ENCODE assay signal across 1 cellular context in the genomic region with DNA sequence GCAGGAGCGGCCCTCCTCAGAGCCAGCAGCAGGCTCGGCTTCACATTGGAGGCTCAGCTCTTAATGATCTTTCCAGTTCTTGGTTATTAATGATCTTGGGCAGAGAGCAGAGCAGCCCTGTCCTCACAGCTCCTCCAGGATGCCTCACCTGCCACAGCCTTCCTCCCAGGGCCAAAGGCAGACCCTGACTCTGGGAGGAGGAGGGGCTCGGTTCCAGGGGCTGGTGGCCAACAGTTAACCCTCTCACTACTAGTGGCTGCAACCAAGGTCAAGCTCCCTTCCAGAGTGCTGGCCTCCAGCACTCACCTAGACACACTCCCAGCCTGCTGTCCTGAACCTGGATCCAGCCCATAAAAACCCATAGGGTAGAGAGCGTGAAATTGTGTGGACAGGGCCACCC.
TF ChIP-seq lines count a peak whose summit lies in the region.

No MANE protein-coding gene starts in this region.

TF ChIP-seq in WTC11, 78 proteins besides CTCF, POLR2A, EP300 and RAD21 (continued from another document):
- TF ChIP-seq, protein P1, sequence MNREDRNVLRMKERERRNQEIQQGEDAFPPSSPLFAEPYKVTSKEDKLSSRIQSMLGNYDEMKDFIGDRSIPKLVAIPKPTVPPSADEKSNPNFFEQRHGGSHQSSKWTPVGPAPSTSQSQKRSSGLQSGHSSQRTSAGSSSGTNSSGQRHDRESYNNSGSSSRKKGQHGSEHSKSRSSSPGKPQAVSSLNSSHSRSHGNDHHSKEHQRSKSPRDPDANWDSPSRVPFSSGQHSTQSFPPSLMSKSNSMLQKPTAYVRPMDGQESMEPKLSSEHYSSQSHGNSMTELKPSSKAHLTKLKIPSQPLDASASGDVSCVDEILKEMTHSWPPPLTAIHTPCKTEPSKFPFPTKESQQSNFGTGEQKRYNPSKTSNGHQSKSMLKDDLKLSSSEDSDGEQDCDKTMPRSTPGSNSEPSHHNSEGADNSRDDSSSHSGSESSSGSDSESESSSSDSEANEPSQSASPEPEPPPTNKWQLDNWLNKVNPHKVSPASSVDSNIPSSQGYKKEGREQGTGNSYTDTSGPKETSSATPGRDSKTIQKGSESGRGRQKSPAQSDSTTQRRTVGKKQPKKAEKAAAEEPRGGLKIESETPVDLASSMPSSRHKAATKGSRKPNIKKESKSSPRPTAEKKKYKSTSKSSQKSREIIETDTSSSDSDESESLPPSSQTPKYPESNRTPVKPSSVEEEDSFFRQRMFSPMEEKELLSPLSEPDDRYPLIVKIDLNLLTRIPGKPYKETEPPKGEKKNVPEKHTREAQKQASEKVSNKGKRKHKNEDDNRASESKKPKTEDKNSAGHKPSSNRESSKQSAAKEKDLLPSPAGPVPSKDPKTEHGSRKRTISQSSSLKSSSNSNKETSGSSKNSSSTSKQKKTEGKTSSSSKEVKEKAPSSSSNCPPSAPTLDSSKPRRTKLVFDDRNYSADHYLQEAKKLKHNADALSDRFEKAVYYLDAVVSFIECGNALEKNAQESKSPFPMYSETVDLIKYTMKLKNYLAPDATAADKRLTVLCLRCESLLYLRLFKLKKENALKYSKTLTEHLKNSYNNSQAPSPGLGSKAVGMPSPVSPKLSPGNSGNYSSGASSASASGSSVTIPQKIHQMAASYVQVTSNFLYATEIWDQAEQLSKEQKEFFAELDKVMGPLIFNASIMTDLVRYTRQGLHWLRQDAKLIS (CRISPR knock-in tag; IDR thresholded peaks at IDR 0.05; ENCODE audit: borderline replicate concordance): no peak
